In genomic region chr21:19130379-19131028, GRCh38 we compare ENCODE assay signal across 27 cellular contexts.
"Had no signal": no experiment of that assay in that cellular context is flagged by ENCODE, and none has a peak within 500 bp of the region (broad histone marks: within the 10 kb centered on the region; RNA-seq: fewer than 3 reads in every experiment).

No MANE protein-coding gene starts in this region.

- H3K36me3 ChIP-seq: adrenal gland, ascending aorta, brain microvascular endothelial cell, heart right ventricle, pancreas, right atrium auricular region, thyroid gland, upper lobe of right lung had no signal

- H3K27me3 ChIP-seq: adrenal gland, ascending aorta, brain microvascular endothelial cell, heart right ventricle, pancreas, right atrium auricular region, thyroid gland, upper lobe of right lung had no signal

- H3K36me3 Mint-ChIP-seq: activated naive CD4-positive, alpha-beta T cell treated with anti-CD3 and anti-CD28 coated beads, Interleukin-2, amount 50 U/mL, for 72 hours; memory B cell had no signal

- DNase-seq: activated CD8-positive, alpha-beta memory T cell treated with anti-CD3 and anti-CD28 coated beads for 24 hours; activated CD8-positive, alpha-beta memory T cell treated with anti-CD3 and anti-CD28 coated beads, Interleukin-2, amount 50 U/mL, for 4 hours; activated T-cell treated with anti-CD3 and anti-CD28 coated beads, Interleukin-2, amount 50 U/mL, for 24 hours; adrenal gland; brain microvascular endothelial cell; central memory CD4-positive, alpha-beta T cell; dermis blood vessel endothelial cell; effector CD8-positive, alpha-beta T cell; erythroblast; foreskin fibroblast; heart right ventricle; islet precursor cell; left cardiac atrium; nephron progenitor cell; pancreas; psoas muscle; stimulated activated CD4-positive, alpha-beta T cell treated with anti-CD3 and anti-CD28 coated beads, Interleukin-4, amount 100 ng/mL, for 24 hours; stimulated activated naive CD8-positive, alpha-beta T cell treated with anti-CD3 and anti-CD28 coated beads, Interleukin-15, Interleukin-2, amounts not matched to agents 100 U/mL and 50 U/mL, for 24 hours; substantia nigra; thyroid gland; upper lobe of right lung had no signal

- H3K4me1 Mint-ChIP-seq: activated T-helper 17 cell treated with anti-CD3 and anti-CD28 coated beads, Interleukin-2, amount 50 U/mL, for 72 hours; memory B cell; nephron progenitor cell; WTC11 had no signal

- H3K4me3 Mint-ChIP-seq: activated T-cell treated with anti-CD3 and anti-CD28 coated beads, Interleukin-2, amount 50 U/mL, for 24 hours; activated T-helper 17 cell treated with anti-CD3 and anti-CD28 coated beads, Interleukin-2, amount 50 U/mL, for 72 hours; memory B cell; nephron progenitor cell; WTC11 had no signal

- H3K4me1 ChIP-seq: adrenal gland, ascending aorta, heart right ventricle, pancreas, psoas muscle, right atrium auricular region, thyroid gland, upper lobe of right lung had no signal

- H3K27ac ChIP-seq: adrenal gland, ascending aorta, brain microvascular endothelial cell, heart right ventricle, pancreas, psoas muscle, right atrium auricular region, thyroid gland, upper lobe of right lung had no signal

- H3K4me3 ChIP-seq: adrenal gland, ascending aorta, heart right ventricle, pancreas, psoas muscle, right atrium auricular region, thyroid gland, upper lobe of right lung had no signal

- H3K27me3 Mint-ChIP-seq: activated T-cell treated with anti-CD3 and anti-CD28 coated beads, Interleukin-2, amount 50 U/mL, for 24 hours; activated T-helper 17 cell treated with anti-CD3 and anti-CD28 coated beads, Interleukin-2, amount 50 U/mL, for 72 hours; memory B cell had no signal

- ATAC-seq: activated naive CD4-positive, alpha-beta T cell treated with anti-CD3 and anti-CD28 coated beads, Interleukin-2, amount 50 U/mL, for 72 hours; activated T-helper 17 cell treated with anti-CD3 and anti-CD28 coated beads, Interleukin-2, amount 50 U/mL, for 72 hours; heart right ventricle; left cardiac atrium; pancreas; psoas muscle; stimulated activated naive CD8-positive, alpha-beta T cell treated with anti-CD3 and anti-CD28 coated beads, Interleukin-15, Interleukin-2, amounts not matched to agents 100 U/mL and 50 U/mL, for 24 hours; upper lobe of right lung; WTC11 had no signal

- H3K27ac Mint-ChIP-seq: activated naive CD4-positive, alpha-beta T cell treated with anti-CD3 and anti-CD28 coated beads, Interleukin-2, amount 50 U/mL, for 72 hours; activated T-cell treated with anti-CD3 and anti-CD28 coated beads, Interleukin-2, amount 50 U/mL, for 24 hours; activated T-helper 17 cell treated with anti-CD3 and anti-CD28 coated beads, Interleukin-2, amount 50 U/mL, for 72 hours; memory B cell; nephron progenitor cell; WTC11 had no signal
